In the genomic region with DNA sequence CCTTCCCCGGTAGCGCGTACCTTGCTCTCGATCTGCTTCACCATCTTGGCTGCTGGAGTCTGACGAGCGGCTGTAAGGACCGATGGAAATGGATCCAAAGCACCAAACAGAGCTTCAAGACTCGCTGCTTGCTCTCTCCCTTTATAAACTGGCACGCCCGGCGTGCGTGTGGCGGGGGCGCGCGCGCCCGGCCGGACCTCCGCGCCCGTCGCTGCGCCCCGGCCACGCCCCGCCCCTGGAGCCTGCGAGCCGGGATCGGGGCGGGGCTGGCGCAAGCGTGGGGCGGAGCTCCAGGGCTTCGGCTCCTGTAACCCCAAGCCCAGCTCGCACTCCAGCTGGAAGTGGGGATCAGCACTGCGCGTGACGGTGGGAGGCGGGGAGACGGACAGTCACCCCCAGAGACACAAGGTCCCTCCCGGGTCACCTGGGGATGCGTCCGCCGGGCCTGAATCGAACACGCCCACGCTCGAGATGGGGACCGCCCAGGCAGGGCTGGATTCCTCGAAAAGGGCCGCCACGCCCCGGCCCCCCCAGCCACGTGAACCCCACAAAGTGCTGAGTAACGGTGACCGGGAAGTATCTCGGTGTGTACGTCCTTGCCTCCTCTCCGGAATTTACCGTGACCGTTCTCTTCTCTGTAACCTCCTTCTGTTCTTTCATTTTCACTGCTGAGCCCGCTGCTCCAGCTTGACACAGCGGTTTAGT, we compare ENCODE assay signal across 8 cellular contexts. TPM values are rescaled to one million over a fixed set of nuclear protein-coding genes. Genes with fewer than 3 reads are reported as not detected.
DNase-seq lines count a peak whose midpoint lies in the region; ATAC-seq and TF ChIP-seq lines count a peak whose summit lies in the region.

TXN (minus strand) TSS at position 116 of the 705 bp plus-strand sequence; CDS start at position 44, 72 bp downstream.

- H3K4me3 Mint-ChIP-seq in activated naive CD8-positive, alpha-beta T cell treated with anti-CD3 and anti-CD28 coated beads, Interleukin-2, amount 50 U/mL, for 24 hours: peak within 1 kb of the TSS; percentile 95
- H3K4me3 Mint-ChIP-seq in type B pancreatic cell: peak within 1 kb of the TSS; percentile 97

- H3K27ac Mint-ChIP-seq in activated naive CD8-positive, alpha-beta T cell treated with anti-CD3 and anti-CD28 coated beads, Interleukin-2, amount 50 U/mL, for 24 hours: peak within 1 kb of the TSS; percentile 98
- peak within 1 kb of the TSS; percentile 93 for H3K27ac Mint-ChIP-seq in type B pancreatic cell

- DNase-seq in NCI-H1105 treated with DMSO at 0.1 percent for 48 hours (lab: John Stamatoyannopoulos, UW) (peak; percentile 79), SW480 (ENCODE audit: low spot score) (peak; percentile 91), cardiac muscle cell (ENCODE audit: low read depth in 1 of 2, low spot score in 1 of 2) (peak; percentile 91 to 93), pons (ENCODE audit: low spot score) (peak; percentile 89), type B pancreatic cell (ENCODE audit: extremely low spot score, unreplicated experiment) (peak; percentile 87)
- peak; percentile 89 for DNase-seq in activated naive CD8-positive, alpha-beta T cell treated with anti-CD3 and anti-CD28 coated beads, Interleukin-2, amount 50 U/mL, for 24 hours

- peak within 1 kb of the TSS; percentile 90 for H3K4me3 ChIP-seq in GM12875 (ENCODE audit: low read depth, low read length)
- peak within 1 kb of the TSS; percentile 79 for H3K4me3 ChIP-seq in cardiac muscle cell

- ATAC-seq in HG02678 (IDR thresholded peaks at IDR 0.05; ENCODE audit: unreplicated experiment): peak; percentile 68
- peak; percentile 77 for ATAC-seq in activated naive CD8-positive, alpha-beta T cell treated with anti-CD3 and anti-CD28 coated beads, Interleukin-2, amount 50 U/mL, for 24 hours

- H3K27me3 Mint-ChIP-seq in activated naive CD8-positive, alpha-beta T cell treated with anti-CD3 and anti-CD28 coated beads, Interleukin-2, amount 50 U/mL, for 24 hours: peaks cover 6% of the 10 kb centered on the region
- peaks cover 4% of the 10 kb centered on the region for H3K27me3 Mint-ChIP-seq in type B pancreatic cell

- H3K4me1 Mint-ChIP-seq in activated naive CD8-positive, alpha-beta T cell treated with anti-CD3 and anti-CD28 coated beads, Interleukin-2, amount 50 U/mL, for 24 hours: peaks cover 62% of the 10 kb centered on the region
- peaks cover 40% of the 10 kb centered on the region for H3K4me1 Mint-ChIP-seq in type B pancreatic cell (ENCODE audit: unreplicated experiment)

- peaks cover 39% of the 10 kb centered on the region for H3K36me3 Mint-ChIP-seq in activated naive CD8-positive, alpha-beta T cell treated with anti-CD3 and anti-CD28 coated beads, Interleukin-2, amount 50 U/mL, for 24 hours (ENCODE audit: low read depth)
- peaks cover 4% of the 10 kb centered on the region for H3K36me3 Mint-ChIP-seq in type B pancreatic cell

- TF ChIP-seq CTCF in GM12875 (IDR thresholded peaks at IDR 0.05; ENCODE audit: borderline replicate concordance, insufficient read depth, low read depth, low read length): no peak
- no peak for TF ChIP-seq CTCF in cardiac muscle cell (IDR thresholded peaks at IDR 0.05; ENCODE audit: low read depth, low read length)
- no peak for TF ChIP-seq CTCF in type B pancreatic cell (conservative IDR thresholded peaks at IDR 0.05)

- no peaks in the 10 kb centered on the region for H3K27me3 ChIP-seq in cardiac muscle cell

- H3K36me3 ChIP-seq in cardiac muscle cell: no peaks in the 10 kb centered on the region

- H3K9me3 ChIP-seq in cardiac muscle cell (ENCODE audit: low read depth): no peaks in the 10 kb centered on the region

- H3K9me3 Mint-ChIP-seq in activated naive CD8-positive, alpha-beta T cell treated with anti-CD3 and anti-CD28 coated beads, Interleukin-2, amount 50 U/mL, for 24 hours: no peaks in the 10 kb centered on the region
- no peaks in the 10 kb centered on the region for H3K9me3 Mint-ChIP-seq in type B pancreatic cell

- H3K4me1 ChIP-seq in cardiac muscle cell (ENCODE audit: low read depth): peaks cover 27% of the 10 kb centered on the region

- peak within 1 kb of the TSS; percentile 85 for H3K27ac ChIP-seq in cardiac muscle cell

RNA-seq across cellular contexts. Expression of gene TXN, which starts in this region (rescaled TPM):
- total RNA-seq in cardiac muscle cell (55.7 and 82.4 TPM in 2 replicates), type B pancreatic cell (ENCODE audit: low replicate concordance) (205 and 415 TPM in 2 replicates)
- polyA plus RNA-seq in cardiac muscle cell: 241 and 287 TPM in 2 replicates

Comparison
In these comparisons a context has a peak if more than half of its experiments do, and no peak if none do; other contexts are left out.
1. Peak in every context shown above with its lines: DNase-seq, ATAC-seq, H3K4me3 ChIP-seq and H3K27ac ChIP-seq.